Comparison of ENCODE assay signal across 8 cellular contexts in the genomic region with DNA sequence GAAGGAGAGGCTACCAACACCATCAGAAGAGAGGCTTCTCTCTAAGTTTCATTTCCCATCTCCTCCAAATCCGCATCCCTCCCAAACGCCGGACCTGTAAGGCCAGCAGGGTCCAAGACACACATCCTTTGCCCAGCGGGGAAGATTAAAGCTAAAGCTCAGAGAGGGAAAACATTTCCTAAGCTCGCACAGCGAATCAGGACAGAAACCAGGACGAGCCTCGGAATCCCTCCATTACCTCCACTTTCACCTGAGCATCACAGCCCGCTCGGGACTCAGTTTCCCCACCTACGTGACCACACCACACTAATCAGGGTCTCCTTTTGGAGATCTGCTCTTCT. TPM values are rescaled to one million over a fixed set of nuclear protein-coding genes. Genes with fewer than 3 reads are reported as not detected.
DNase-seq lines count a peak whose midpoint lies in the region; ATAC-seq and TF ChIP-seq lines count a peak whose summit lies in the region.

No MANE protein-coding gene starts in this region.

- DNase-seq in cardiac muscle cell (ENCODE audit: low read depth in 1 of 2, low spot score in 1 of 2) (peak in 1 of 2 donors; percentile 31), Right ventricle myocardium inferior (ENCODE audit: missing footprints) (no peak), right lobe of liver (no peak), upper lobe of right lung (no peak), NCI-H446 (lab: John Stamatoyannopoulos, UW) (no peak)
- DNase-seq in stimulated activated CD4-positive, alpha-beta T cell treated with anti-CD3 and anti-CD28 coated beads, Interleukin-4, amount 100 ng/mL, for 4 hours, result no peak

- H3K4me1 ChIP-seq in cardiac muscle cell (ENCODE audit: low read depth), result peaks cover 10% of the 10 kb centered on the region
- H3K4me1 ChIP-seq in right lobe of liver, result peaks cover 0 to 15% (median 7%) of the 10 kb centered on the region in 4 donors
- H3K4me1 ChIP-seq in upper lobe of right lung, result peaks cover 24% of the 10 kb centered on the region

- no peak for TF ChIP-seq CTCF in cardiac muscle cell (IDR thresholded peaks at IDR 0.05; ENCODE audit: low read depth, low read length)
- no peak for TF ChIP-seq CTCF in right lobe of liver (IDR thresholded peaks at IDR 0.05)
- no peak for TF ChIP-seq CTCF in upper lobe of right lung (IDR thresholded peaks at IDR 0.05)

- H3K9me3 ChIP-seq in cardiac muscle cell (ENCODE audit: low read depth), result no peaks in the 10 kb centered on the region
- H3K9me3 ChIP-seq in right lobe of liver, result no peaks in the 10 kb centered on the region
- H3K9me3 ChIP-seq in upper lobe of right lung, result no peaks in the 10 kb centered on the region

- ATAC-seq in Right ventricle myocardium inferior, result no peak
- ATAC-seq in right lobe of liver, result no peak
- ATAC-seq in upper lobe of right lung, result no peak
- no peak for ATAC-seq in HG03342 (IDR thresholded peaks at IDR 0.05; ENCODE audit: unreplicated experiment)

- intact Hi-C loops in Right ventricle myocardium inferior (cut with DNase I), result no loop called here
- intact Hi-C loops in right lobe of liver (cut with DNase I), result no loop called here
- intact Hi-C loops in upper lobe of right lung (cut with DNase I), result no loop called here

- H3K36me3 ChIP-seq in cardiac muscle cell (no peaks in the 10 kb centered on the region), right lobe of liver (no peaks in the 10 kb centered on the region), upper lobe of right lung (no peaks in the 10 kb centered on the region)

- TF ChIP-seq POLR2A in right lobe of liver (IDR thresholded peaks at IDR 0.05), result no peak

- no peaks in the 10 kb centered on the region for H3K27me3 ChIP-seq in cardiac muscle cell
- no peaks in the 10 kb centered on the region for H3K27me3 ChIP-seq in right lobe of liver
- no peaks in the 10 kb centered on the region for H3K27me3 ChIP-seq in upper lobe of right lung

- H3K4me3 ChIP-seq in cardiac muscle cell, result peak overlapping the region; percentile 65
- peak overlapping the region; percentile 31 to 76 (median 61) for H3K4me3 ChIP-seq in right lobe of liver
- peak overlapping the region; percentile 81 for H3K4me3 ChIP-seq in upper lobe of right lung

- H3K27ac ChIP-seq in cardiac muscle cell, result no peak overlapping the region
- H3K27ac ChIP-seq in angular gyrus (ENCODE audit: low read depth, low read length), result peak overlapping the region; percentile 20
- H3K27ac ChIP-seq in right lobe of liver, result peak overlapping the region; percentile 69 to 90 (median 81)
- peak overlapping the region; percentile 99 for H3K27ac ChIP-seq in upper lobe of right lung

- WGBS in right lobe of liver (ENCODE audit: insufficient coverage, low coverage, low lambda C conversion rate, missing lambda C conversion rate), result under 1% methylated on average over 11 of the region's 11 CpGs

RNA-seq across cellular contexts. Expression of a gene that starts 0.7 kb away (rescaled TPM):
- total RNA-seq in cardiac muscle cell, result 0.88 and 4.5 TPM in 2 replicates
- polyA plus RNA-seq in cardiac muscle cell, result 1.7 and 3.0 TPM in 2 replicates
- total RNA-seq in Right ventricle myocardium inferior, result 0.32 TPM
- 1 to 10 TPM in 1 of 6 experiments, under 1 TPM in 5; 0.19 to 1.2 (median 0.44) TPM for total RNA-seq in right lobe of liver
- total RNA-seq in upper lobe of right lung, result 3.6 TPM

RNA-seq across cellular contexts. Expression of a gene that starts 29.8 kb away (rescaled TPM):
- total RNA-seq in cardiac muscle cell (43.7 and 56.5 TPM in 2 replicates), Right ventricle myocardium inferior (30.6 TPM), right lobe of liver (1 to 10 TPM; 1.5 to 7.2 (median 2.9) TPM), upper lobe of right lung (13.3 TPM)
- polyA plus RNA-seq in cardiac muscle cell, result 92.2 and 111 TPM in 2 replicates

RNA-seq across cellular contexts. Expression of a gene that starts 31.2 kb away (rescaled TPM):
- 1.3 and 2.9 TPM in 2 replicates for total RNA-seq in cardiac muscle cell
- 1.2 and 4.0 TPM in 2 replicates for polyA plus RNA-seq in cardiac muscle cell
- 0.65 TPM for total RNA-seq in Right ventricle myocardium inferior
- total RNA-seq in right lobe of liver, result 1 to 10 TPM in 2 of 6 experiments, under 1 TPM in 3, not detected in 1; 0.32 to 2.0 (median 0.51) TPM
- 0.67 TPM for total RNA-seq in upper lobe of right lung

RNA-seq across cellular contexts. Expression of a gene that starts 40.2 kb away (rescaled TPM):
- total RNA-seq in cardiac muscle cell (91.6 and 95.8 TPM in 2 replicates), Right ventricle myocardium inferior (49.0 TPM), right lobe of liver (10 to 100 TPM; 19.4 to 64.1 (median 30.6) TPM), upper lobe of right lung (155 TPM)
- 72.4 and 83.3 TPM in 2 replicates for polyA plus RNA-seq in cardiac muscle cell

RNA-seq across cellular contexts. Expression of a gene that starts 43.4 kb away (rescaled TPM):
- total RNA-seq in cardiac muscle cell (120 and 164 TPM in 2 replicates), Right ventricle myocardium inferior (166 TPM), right lobe of liver (10 to 100 TPM; 19.2 to 29.4 (median 22.6) TPM), upper lobe of right lung (48.8 TPM)
- polyA plus RNA-seq in cardiac muscle cell, result 138 and 169 TPM in 2 replicates
